16 cellular contexts compared by ENCODE assay signal in the genomic region with DNA sequence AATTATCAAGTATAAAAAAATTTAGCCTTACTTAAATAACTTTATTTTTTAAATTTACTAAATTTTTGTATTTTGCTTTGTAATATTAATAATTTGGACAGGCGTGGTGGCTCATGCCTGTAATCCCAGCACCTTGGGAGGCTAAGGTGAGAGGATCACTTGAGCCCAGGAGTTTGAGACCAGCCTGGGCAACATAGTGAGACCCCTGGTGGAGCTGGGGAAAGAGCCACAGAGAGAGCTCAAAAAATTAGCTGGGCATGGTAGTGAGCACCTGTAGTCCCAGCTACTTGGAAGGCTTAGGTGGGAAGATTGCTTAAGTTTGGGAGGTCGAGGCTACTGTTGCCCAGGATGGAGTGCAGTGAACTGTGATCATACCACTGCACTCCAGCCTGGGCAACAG.
DNase-seq lines count a peak whose midpoint lies in the region; ATAC-seq, FAIRE-seq and TF ChIP-seq lines count a peak whose summit lies in the region.
"Had no signal": no experiment of that assay in that cellular context is flagged by ENCODE, and none has a peak within 500 bp of the region (broad histone marks: within the 10 kb centered on the region; RNA-seq: fewer than 3 reads in every experiment).

No MANE protein-coding gene starts in this region.

- TF ChIP-seq POLR2A in HepG2 (IDR thresholded peaks at IDR 0.05; ENCODE audit: insufficient read depth in 1 of 2, low read depth in 2 of 2, low read length in 2 of 2) (no peak), right lobe of liver (IDR thresholded peaks at IDR 0.05) (no peak)

- H3K36me3 Mint-ChIP-seq in stimulated activated naive B cell treated with anti-CD40 and anti-IgM and Interleukin-4, amounts not matched to agents 10 μg/mL and 1 μg/mL and 100 μg/mL, for 72 hours, result no peaks in the 10 kb centered on the region
- H3K36me3 Mint-ChIP-seq: CD14-positive monocyte had no signal

- in situ Hi-C loops in HepG2 (cut with HindIII; ENCODE audit: extremely low pct_ligation_motif_present, low pct_unique_long_range_greater_than_20kb), result no loop called here

- no TSS peak for BruUV-seq in HepG2 (replicated peaks; lab: Mats Ljungman, UMichigan)
- no TSS peak for BruUV-seq in OCI-LY7 (replicated peaks; lab: Mats Ljungman, UMichigan)

- H3K9me3 Mint-ChIP-seq in stimulated activated naive B cell treated with anti-CD40 and anti-IgM and Interleukin-4, amounts not matched to agents 10 μg/mL and 1 μg/mL and 100 μg/mL, for 72 hours, result no peaks in the 10 kb centered on the region
- H3K9me3 Mint-ChIP-seq: CD14-positive monocyte had no signal

- TF ChIP-seq EP300 in HepG2 (IDR thresholded peaks at IDR 0.05; ENCODE audit: low read depth in 2 of 2, low read length in 2 of 2) (no peak), HepG2 (CRISPR knock-in tag; IDR thresholded peaks at IDR 0.05; ENCODE audit: borderline replicate concordance) (no peak)

- H3K27me3 ChIP-seq in HepG2 (ENCODE audit: control insufficient read depth in 1 of 2, insufficient read depth in 2 of 2, low read length in 2 of 2), result peaks cover 0 to 8% of the 10 kb centered on the region in 2 experiments; a peak in 1 of 5 replicates
- no peaks in the 10 kb centered on the region for H3K27me3 ChIP-seq in right lobe of liver
- H3K27me3 ChIP-seq in psoas muscle (ENCODE audit: insufficient read depth in 3 of 3, low read length in 2 of 3), result no peaks in the 10 kb centered on the region

- H3K36me3 ChIP-seq in HepG2 (replicated peaks in 1 of 2; ENCODE audit: control insufficient read depth in 1 of 2, insufficient read depth in 2 of 2, low read length in 2 of 2) (no peaks in the 10 kb centered on the region), right lobe of liver (no peaks in the 10 kb centered on the region), OCI-LY7 (ENCODE audit: insufficient read depth, low read length) (no peaks in the 10 kb centered on the region), psoas muscle (ENCODE audit: insufficient read depth in 1 of 2, low read depth in 1 of 2) (no peaks in the 10 kb centered on the region)

- TF ChIP-seq RAD21 in HepG2 (CRISPR knock-in tag; IDR thresholded peaks at IDR 0.05), result no peak

- TF ChIP-seq CTCF in HepG2 (CRISPR knock-in tag; IDR thresholded peaks at IDR 0.05) (no peak), right lobe of liver (IDR thresholded peaks at IDR 0.05) (no peak), OCI-LY7 (conservative IDR thresholded peaks at IDR 0.05; ENCODE audit: low read length) (0 out of 2 replicates have a peak, but pooled peaks have one; percentile 22), choroid plexus epithelial cell (conservative IDR thresholded peaks at IDR 0.05; ENCODE audit: low read depth, low read length) (peak; percentile 42), psoas muscle (IDR thresholded peaks at IDR 0.05) (no peak)

- no peaks in the 10 kb centered on the region for H3K9me2 ChIP-seq in OCI-LY7 (ENCODE audit: insufficient read depth, low read length)

- H3K27me3 Mint-ChIP-seq in stimulated activated naive B cell treated with anti-CD40 and anti-IgM and Interleukin-4, amounts not matched to agents 10 μg/mL and 1 μg/mL and 100 μg/mL, for 72 hours, result no peaks in the 10 kb centered on the region

- intact Hi-C loops in HepG2 (cut with micrococcal nuclease; ENCODE audit: unreplicated experiment) (no loop called here), right lobe of liver (cut with DNase I) (no loop called here), OCI-LY7 (cut with micrococcal nuclease; ENCODE audit: unreplicated experiment) (no loop called here), psoas muscle (cut with DNase I) (no loop called here)

- no peak overlapping the region for H3K27ac ChIP-seq in HepG2 (ENCODE audit: extremely low read length, insufficient read depth, low read length)
- H3K27ac ChIP-seq in right lobe of liver, result no peak overlapping the region
- no peak overlapping the region for H3K27ac ChIP-seq in OCI-LY7 (ENCODE audit: low read depth, low read length, poor library complexity, severe bottlenecking)
- no peak overlapping the region for H3K27ac ChIP-seq in psoas muscle
- H3K27ac ChIP-seq: A549 had no signal

- H3K4me3 Mint-ChIP-seq in stimulated activated naive B cell treated with anti-CD40 and anti-IgM and Interleukin-4, amounts not matched to agents 10 μg/mL and 1 μg/mL and 100 μg/mL, for 72 hours, result no peak overlapping the region
- H3K4me3 Mint-ChIP-seq: CD14-positive monocyte had no signal

- CTCF ChIA-PET in HepG2 (lab: Yijun Ruan, JAX; ENCODE audit: low intra/inter-chr PET ratio, low total read pairs) (no interaction called here), OCI-LY7 (lab: Charles Lee; ENCODE audit: unreplicated experiment) (no interaction called here)

- no peaks in the 10 kb centered on the region for H4K20me1 ChIP-seq in HepG2 (ENCODE audit: insufficient read depth, low read length)
- H4K20me1 ChIP-seq in OCI-LY7 (ENCODE audit: insufficient read depth, low read length), result no peaks in the 10 kb centered on the region

- no peak for DNase-seq in HepG2 (ENCODE audit: low spot score)
- DNase-seq in right lobe of liver, result no peak
- DNase-seq in OCI-LY7 (ENCODE audit: low spot score), result no peak
- DNase-seq in choroid plexus epithelial cell (ENCODE audit: low read depth), result peak; percentile 11
- DNase-seq in stimulated activated naive B cell treated with anti-CD40 and anti-IgM and Interleukin-4, amounts not matched to agents 10 μg/mL and 1 μg/mL and 100 μg/mL, for 72 hours, result no peak
- no peak for DNase-seq in psoas muscle
- DNase-seq in NCI-H526 (lab: John Stamatoyannopoulos, UW), result no peak
- DNase-seq: Caco-2, HCEC 1CT, KBM-7, NCI-H1092, NCI-H1694 treated with DMSO at 0.1 percent for 48 hours had no signal

- H3K9me3 ChIP-seq in HepG2 (ENCODE audit: low read length) (no peaks in the 10 kb centered on the region), right lobe of liver (no peaks in the 10 kb centered on the region), OCI-LY7 (ENCODE audit: low read length) (no peaks in the 10 kb centered on the region), psoas muscle (no peaks in the 10 kb centered on the region)
- H3K9me3 ChIP-seq: A549, Caco-2 had no signal

- H3K4me1 ChIP-seq in HepG2 (ENCODE audit: insufficient read depth, low read length) (peaks cover 10% of the 10 kb centered on the region; the same call in 1 of the 2 replicates), right lobe of liver (peaks cover 0 to 3% (median 0%) of the 10 kb centered on the region in 4 donors), OCI-LY7 (ENCODE audit: insufficient read depth, low read length, poor library complexity, severe bottlenecking) (no peaks in the 10 kb centered on the region), psoas muscle (no peaks in the 10 kb centered on the region)
- H3K4me1 ChIP-seq: A549 had no signal

- H2AFZ ChIP-seq in HepG2 (ENCODE audit: low read length), result no peak overlapping the region
- H2AFZ ChIP-seq in OCI-LY7 (ENCODE audit: low read length), result no peak overlapping the region

- no peak overlapping the region for H3K4me2 ChIP-seq in HepG2 (ENCODE audit: low read depth, low read length)
- H3K4me2 ChIP-seq in OCI-LY7 (ENCODE audit: low read length), result no peak overlapping the region
- H3K4me2 ChIP-seq: A549 had no signal

- peaks cover 22 to 30% of the 10 kb centered on the region in 2 donors for H3K4me1 Mint-ChIP-seq in stimulated activated naive B cell treated with anti-CD40 and anti-IgM and Interleukin-4, amounts not matched to agents 10 μg/mL and 1 μg/mL and 100 μg/mL, for 72 hours
- H3K4me1 Mint-ChIP-seq: CD14-positive monocyte had no signal

- FAIRE-seq in HepG2 (lab: Jason Lieb, UNC), result no peak
- FAIRE-seq: A549, HTR-8/SVneo had no signal

- H3K9ac ChIP-seq in HepG2 (ENCODE audit: insufficient read depth, low read depth, low read length), result no peak overlapping the region

- POLR2A ChIA-PET in HepG2 (lab: Yijun Ruan, JAX) (no interaction called here), OCI-LY7 (lab: Charles Lee) (interaction anchor here (0.7 kb wide), 1 partner anchor 330 kb away, joined by 3 read pairs; no protein-coding TSS in a partner anchor)

- H3K4me3 ChIP-seq in HepG2 (replicated peaks in 1 of 3; ENCODE audit: insufficient read depth in 1 of 3, low read depth in 2 of 3, low read length in 3 of 3) (no peak overlapping the region), right lobe of liver (no peak overlapping the region), OCI-LY7 (ENCODE audit: low read depth, low read length, poor library complexity, severe bottlenecking) (no peak overlapping the region), choroid plexus epithelial cell (ENCODE audit: low read depth, low read length) (no peak overlapping the region), psoas muscle (no peak overlapping the region)
- H3K4me3 ChIP-seq: A549 had no signal

- WGBS in HepG2 (ENCODE audit: low lambda C conversion rate), result 31% methylated on average over 2 of the region's 2 CpGs
- 83% methylated on average over 2 of the region's 2 CpGs for WGBS in right lobe of liver (ENCODE audit: insufficient coverage, low coverage, low lambda C conversion rate, missing lambda C conversion rate)
- 81 to 86% (median 83%) methylated on average over 2 of the region's 2 CpGs for WGBS in psoas muscle, 3 donors

- peak overlapping the region; percentile 47 for H3K27ac Mint-ChIP-seq in stimulated activated naive B cell treated with anti-CD40 and anti-IgM and Interleukin-4, amounts not matched to agents 10 μg/mL and 1 μg/mL and 100 μg/mL, for 72 hours
- H3K27ac Mint-ChIP-seq: CD14-positive monocyte had no signal

- ATAC-seq in HepG2, result no peak
- ATAC-seq in right lobe of liver, result no peak
- ATAC-seq in stimulated activated naive B cell treated with anti-CD40 and anti-IgM and Interleukin-4, amounts not matched to agents 10 μg/mL and 1 μg/mL and 100 μg/mL, for 72 hours (replicated peaks), result no peak
- no peak for ATAC-seq in HG03442 (IDR thresholded peaks at IDR 0.05; ENCODE audit: unreplicated experiment)
- no peak for ATAC-seq in psoas muscle
- ATAC-seq: A549 had no signal

- H3K79me2 ChIP-seq in HepG2 (ENCODE audit: insufficient read depth, low read length), result no peaks in the 10 kb centered on the region
- no peaks in the 10 kb centered on the region for H3K79me2 ChIP-seq in OCI-LY7 (ENCODE audit: insufficient read depth, low read depth, low read length)

TF ChIP-seq in HepG2, 621 proteins besides CTCF, POLR2A, EP300 and RAD21:
- TF ChIP-seq PLRG1 (conservative IDR thresholded peaks at IDR 0.05), result no peak
- TF ChIP-seq STAG1 (CRISPR knock-in tag; IDR thresholded peaks at IDR 0.05), result peak; percentile 16
- peak; percentile 69 for TF ChIP-seq ZNF121 (CRISPR knock-in tag; IDR thresholded peaks at IDR 0.05)
- no peak for TF ChIP-seq NCOA5 (CRISPR knock-in tag; IDR thresholded peaks at IDR 0.05)
- TF ChIP-seq DNMT3B (CRISPR knock-in tag; conservative IDR thresholded peaks at IDR 0.05), result no peak

Comparison
In these comparisons a context has a peak if more than half of its experiments do, and no peak if none do; other contexts are left out.
1. CTCF ChIP-seq: peak in OCI-LY7 (single experiment) and choroid plexus epithelial cell (single experiment); none in HepG2 (single experiment), right lobe of liver (0 of 4) and psoas muscle (single experiment).